ENCODE assay signal across 1 cellular context in the genomic region with DNA sequence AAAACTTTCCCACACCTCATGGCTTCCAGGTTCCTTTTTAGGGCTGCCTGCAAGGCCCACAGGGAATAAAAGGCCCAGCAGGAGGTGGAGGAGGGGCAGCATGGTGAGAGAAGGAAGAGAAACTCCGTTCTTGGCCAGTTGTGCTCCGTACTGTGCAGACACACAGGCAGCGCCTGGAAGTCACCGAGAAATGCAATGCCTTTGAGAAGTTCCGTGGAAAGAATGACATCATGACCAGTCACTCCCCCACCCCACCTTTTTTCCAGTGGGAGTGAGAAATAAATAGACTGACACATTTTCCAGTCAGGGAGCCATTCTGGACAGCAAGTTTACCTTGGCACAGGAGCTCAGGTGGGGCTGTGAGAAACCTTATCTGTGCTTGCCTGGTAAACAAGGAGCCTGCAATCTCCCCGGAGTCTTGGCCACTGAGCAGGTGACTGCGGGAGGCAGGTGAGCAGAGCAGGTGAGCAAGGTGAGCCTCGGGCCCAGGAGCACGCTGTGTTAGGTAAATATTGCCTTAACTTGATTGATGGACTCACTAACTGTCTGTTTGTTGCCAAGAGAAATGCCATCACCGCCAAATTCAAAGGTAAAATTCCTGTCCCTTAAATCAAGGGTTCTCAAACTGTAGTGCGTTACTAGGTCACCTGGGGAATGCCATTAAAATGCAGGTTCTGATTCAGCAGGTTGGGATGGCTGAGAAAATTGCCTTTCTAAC.
TF ChIP-seq lines count a peak whose summit lies in the region.

No MANE protein-coding gene starts in this region.

TF ChIP-seq in SK-N-SH, 30 proteins besides CTCF, POLR2A, EP300 and RAD21 (continued from another document):
- TF ChIP-seq USF1 (IDR thresholded peaks at IDR 0.05; ENCODE audit: borderline replicate concordance, low read depth) (no peak), CHD2 (IDR thresholded peaks at IDR 0.05; ENCODE audit: low read length, partially characterized antibody) (no peak), USF2 (IDR thresholded peaks at IDR 0.05; ENCODE audit: borderline replicate concordance, low read depth, low read length) (no peak), RFX5 (IDR thresholded peaks at IDR 0.05; ENCODE audit: low read length) (no peak), MEF2A (IDR thresholded peaks at IDR 0.05; ENCODE audit: borderline replicate concordance, low read depth) (no peak), SMC3 (IDR thresholded peaks at IDR 0.05; ENCODE audit: low read depth, low read length) (no peak), RXRA (IDR thresholded peaks at IDR 0.05; ENCODE audit: borderline replicate concordance, low read depth) (no peak), JUND (IDR thresholded peaks at IDR 0.05) (no peak), FOXJ3 (CRISPR knock-in tag; IDR thresholded peaks at IDR 0.05) (no peak)
TF ChIP-seq in SK-N-SH: peak in this region for 0.
